ENCODE assay signal across 8 cellular contexts in the genomic region with DNA sequence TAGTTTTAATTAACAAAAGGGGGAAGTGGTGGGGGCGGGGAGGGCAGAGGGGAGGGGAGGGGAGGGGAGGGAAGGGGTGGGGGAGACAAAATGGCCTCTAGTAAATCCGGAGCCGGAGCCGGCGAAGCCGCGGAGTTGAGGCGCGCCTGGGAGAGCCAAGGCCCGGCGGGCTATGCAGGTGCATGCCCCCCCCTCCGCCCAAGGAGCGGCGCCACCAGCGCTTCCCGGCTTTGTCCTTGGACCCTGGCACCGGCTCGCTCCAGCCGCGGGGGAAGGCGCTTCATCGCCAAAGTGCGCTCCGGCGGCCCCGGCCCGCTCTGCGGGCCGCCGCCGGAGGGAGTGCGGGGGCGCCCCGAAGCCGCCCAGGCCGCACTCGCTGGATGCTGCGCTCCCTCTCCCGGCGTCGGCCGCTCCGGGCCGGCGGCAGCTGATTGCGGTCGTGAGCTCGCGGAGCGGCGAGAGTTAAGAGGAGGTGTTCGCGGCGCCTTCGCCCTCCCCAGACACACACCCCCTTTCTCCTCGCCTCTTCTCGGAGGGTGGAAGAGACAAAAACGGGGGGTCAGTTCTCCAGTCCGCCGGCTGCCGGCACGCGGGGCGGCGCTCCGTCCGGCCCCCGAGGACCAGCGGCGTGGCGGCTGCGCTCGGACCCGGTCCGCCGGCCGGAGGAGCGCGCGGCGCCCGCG. TPM values are rescaled to one million over a fixed set of nuclear protein-coding genes. Genes with fewer than 3 reads are reported as not detected.
DNase-seq lines count a peak whose midpoint lies in the region; ATAC-seq, FAIRE-seq and TF ChIP-seq lines count a peak whose summit lies in the region.

TSS of gene LRRC4 (minus strand) at position 439 of the 683 bp plus-strand sequence. CDS start 797 bp downstream, outside the sequence.

- no peak for FAIRE-seq in H54 (lab: Jason Lieb, UNC)

- peak; percentile 29 to 55 for ATAC-seq in right cardiac atrium

- under 1% methylated on average over 82 of the region's 83 CpGs for WGBS in right cardiac atrium
- 1% methylated on average over 63 of the region's 83 CpGs for WGBS in prostate gland

- peak within 1 kb of the TSS; percentile 60 for H3K27ac ChIP-seq in angular gyrus (ENCODE audit: low read depth, low read length)
- peak within 1 kb of the TSS; percentile 19 for H3K27ac ChIP-seq in right cardiac atrium (ENCODE audit: low read length)
- H3K27ac ChIP-seq in prostate gland = no peak within 1 kb of the TSS

- H3K36me3 ChIP-seq in H7 (replicated peaks; ENCODE audit: control insufficient read depth, insufficient read depth, low read length) = no peaks in the 10 kb centered on the region
- H3K36me3 ChIP-seq in prostate gland = no peaks in the 10 kb centered on the region

- H3K4me1 ChIP-seq in right cardiac atrium (ENCODE audit: control insufficient read depth, insufficient read depth, low read length) (peaks cover 1% of the 10 kb centered on the region), prostate gland (replicated peaks) (peaks cover 7% of the 10 kb centered on the region)

- no peak for TF ChIP-seq CTCF in GM13976 (IDR thresholded peaks at IDR 0.05; ENCODE audit: borderline replicate concordance, control extremely low read depth, extremely low read depth, insufficient read depth, missing control alignments)
- TF ChIP-seq CTCF in prostate gland (IDR thresholded peaks at IDR 0.05) = peak in 1 of 4 experiments; percentile 8

- no peaks in the 10 kb centered on the region for H3K9me3 ChIP-seq in right cardiac atrium (ENCODE audit: control insufficient read depth, low read length)
- no peaks in the 10 kb centered on the region for H3K9me3 ChIP-seq in prostate gland

- in situ Hi-C loops in GM13976 (cut with MboI; ENCODE audit: low sequenced_read_pairs, unreplicated experiment) = no loop called here

- H3K27me3 ChIP-seq in H7 (ENCODE audit: control insufficient read depth, insufficient read depth, low read length) (peaks cover 18% of the 10 kb centered on the region), right cardiac atrium (ENCODE audit: control insufficient read depth, insufficient read depth) (no peaks in the 10 kb centered on the region), prostate gland (replicated peaks; ENCODE audit: insufficient read depth) (no peaks in the 10 kb centered on the region)

- TF ChIP-seq POLR2A in prostate gland (IDR thresholded peaks at IDR 0.05) (no peak), H54 (IDR thresholded peaks at IDR 0.05; ENCODE audit: low read depth, low read length) (no peak)

- peak within 1 kb of the TSS; percentile 69 for H3K4me3 ChIP-seq in H7 (ENCODE audit: insufficient read depth, low read depth, low read length)
- peak within 1 kb of the TSS; percentile 91 for H3K4me3 ChIP-seq in right cardiac atrium (ENCODE audit: low read length)
- peak within 1 kb of the TSS; percentile 38 to 43 for H3K4me3 ChIP-seq in prostate gland

- intact Hi-C loops in right cardiac atrium (cut with DNase I) (loop anchor here in 2 of 4 donors (10.0 kb wide), 1 partner anchor 316 kb away; no protein-coding TSS in a partner anchor), prostate gland (cut with DNase I) (loop anchor here (10.0 kb wide), 2 partner anchors 174 to 446 kb away; partner anchors contain the start of genes ARF5 and GCC1)

- DNase-seq in GM13976 (ENCODE audit: low spot score) (peak; percentile 81), H7 (peak; percentile 87), NCI-H2171 (lab: John Stamatoyannopoulos, UW) (peak; percentile 58), right cardiac atrium (peak; percentile 31 to 82 (median 79)), prostate gland (ENCODE audit: low spot score) (no peak), H54 (ENCODE audit: insufficient read length, low spot score) (no peak), DMS114 treated with DMSO at 0.1 percent for 48 hours (lab: John Stamatoyannopoulos, UW; ENCODE audit: unreplicated experiment) (no peak)

RNA-seq across cellular contexts. Expression of gene LRRC4, which starts in this region (rescaled TPM):
- total RNA-seq in H7 (2014; rRNA removed; shearing (Covaris generic)) = 5.8 and 5.9 TPM in 2 replicates
- total RNA-seq in right cardiac atrium = 10 to 100 TPM in 1 of 4 donors, 1 to 10 TPM in 3; 3.5 to 13.8 (median 6.2) TPM
- polyA plus RNA-seq in right cardiac atrium = 4.4 TPM
- total RNA-seq in prostate gland = 1 to 10 TPM in 1 of 2 donors, under 1 TPM in 1; 0.23 to 5.7 TPM

Comparison
In these comparisons a context has a peak if more than half of its experiments do, and no peak if none do; other contexts are left out.
1. DNase-seq: peak in GM13976 (single experiment), H7 (single experiment), NCI-H2171 (single experiment) and right cardiac atrium (3 of 3); none in prostate gland (single experiment), H54 (single experiment) and DMS114 treated with DMSO at 0.1 percent for 48 hours (single experiment).
2. H3K4me3 ChIP-seq: peak in every context shown above with its lines; median percentile 91 in right cardiac atrium; 69 in H7; 40 in prostate gland.
3. H3K27ac ChIP-seq: peak in angular gyrus (single experiment) and right cardiac atrium (single experiment); none in prostate gland (0 of 2).